8 cellular contexts compared by ENCODE assay signal in the genomic region with DNA sequence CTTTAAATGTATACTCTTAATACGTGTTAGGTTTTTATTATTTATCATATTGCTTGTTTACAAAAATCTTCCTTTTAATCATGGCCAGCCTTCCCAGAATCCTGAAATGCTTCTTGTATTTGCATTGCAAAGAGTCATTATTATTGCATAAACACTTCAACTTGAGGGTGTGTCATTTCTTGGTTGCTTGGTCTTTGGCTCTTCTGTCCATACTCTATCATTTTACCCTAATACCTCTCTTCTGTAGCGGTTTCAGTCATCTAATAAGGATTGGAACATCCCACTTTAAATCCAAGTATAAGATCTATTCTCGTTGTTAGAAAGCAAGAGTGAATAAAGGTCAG.
DNase-seq lines count a peak whose midpoint lies in the region; ATAC-seq and TF ChIP-seq lines count a peak whose summit lies in the region.

No MANE protein-coding gene starts in this region.

- intact Hi-C loops in OCI-LY7 (cut with micrococcal nuclease; ENCODE audit: unreplicated experiment) = loop anchor here (1.0 kb wide), 1 partner anchor 22 kb away; no protein-coding TSS in a partner anchor
- intact Hi-C loops in posterior cingulate gyrus (cut with DNase I) = loop anchor here (2.0 kb wide), 1 partner anchor 26 kb away; no protein-coding TSS in a partner anchor

- no peaks in the 10 kb centered on the region for H3K27me3 ChIP-seq in gastroesophageal sphincter

- H4K20me1 ChIP-seq in OCI-LY7 (ENCODE audit: insufficient read depth, low read length) = no peaks in the 10 kb centered on the region

- peak overlapping the region; percentile 76 for H3K27ac ChIP-seq in OCI-LY7 (ENCODE audit: low read depth, low read length, poor library complexity, severe bottlenecking)
- peak overlapping the region in 3 of 4 donors; percentile 40 to 69 (median 65) for H3K27ac ChIP-seq in gastroesophageal sphincter
- peak overlapping the region; percentile 77 for H3K27ac ChIP-seq in substantia nigra (ENCODE audit: low read depth, low read length, poor library complexity, severe bottlenecking)

- H3K9me3 ChIP-seq in OCI-LY7 (ENCODE audit: low read length) (no peaks in the 10 kb centered on the region), gastroesophageal sphincter (no peaks in the 10 kb centered on the region)

- no peaks in the 10 kb centered on the region for H3K36me3 ChIP-seq in OCI-LY7 (ENCODE audit: insufficient read depth, low read length)
- no peaks in the 10 kb centered on the region for H3K36me3 ChIP-seq in gastroesophageal sphincter

- peaks cover 39% of the 10 kb centered on the region for H3K79me2 ChIP-seq in OCI-LY7 (ENCODE audit: insufficient read depth, low read depth, low read length)

- no peak for TF ChIP-seq CTCF in OCI-LY7 (conservative IDR thresholded peaks at IDR 0.05; ENCODE audit: low read length)
- no peak for TF ChIP-seq CTCF in gastroesophageal sphincter (IDR thresholded peaks at IDR 0.05)

- CTCF ChIA-PET in OCI-LY7 (lab: Charles Lee; ENCODE audit: unreplicated experiment) = interaction anchor here (0.6 to 0.9 kb wide), 5 partner anchors 18 to 395 kb away, joined by 3 to 8 read pairs (median 5); no protein-coding TSS in a partner anchor

- peak overlapping the region; percentile 53 for H3K4me2 ChIP-seq in OCI-LY7 (ENCODE audit: low read length)

- no peak overlapping the region for H2AFZ ChIP-seq in OCI-LY7 (ENCODE audit: low read length)

- 22 to 29% methylated on average over 3 of the region's 3 CpGs for WGBS in gastroesophageal sphincter (ENCODE audit: low coverage in 1 of 2), 2 donors

- H3K4me3 ChIP-seq in OCI-LY7 (ENCODE audit: low read depth, low read length, poor library complexity, severe bottlenecking) = peak overlapping the region; percentile 74
- peak overlapping the region; percentile 32 to 50 for H3K4me3 ChIP-seq in gastroesophageal sphincter

- ATAC-seq in GM19328 (IDR thresholded peaks at IDR 0.05; ENCODE audit: unreplicated experiment) = peak; percentile 15
- ATAC-seq in gastroesophageal sphincter = peak; percentile 12
- ATAC-seq in GM21825 (IDR thresholded peaks at IDR 0.05; ENCODE audit: unreplicated experiment) = no peak

- POLR2A ChIA-PET in OCI-LY7 (lab: Charles Lee) = interaction anchor here (0.6 to 2.8 kb wide), 15 partner anchors 8 to 497 kb away, joined by 3 to 17 read pairs (median 5); no protein-coding TSS in a partner anchor

- no peak for TF ChIP-seq POLR2A in gastroesophageal sphincter (IDR thresholded peaks at IDR 0.05)

- no peak for DNase-seq in OCI-LY7 (ENCODE audit: low spot score)
- no peak for DNase-seq in substantia nigra (lab: John Stamatoyannopoulos, UW)
- DNase-seq in posterior cingulate gyrus = no peak
- no peak for DNase-seq in KG1 (lab: John Stamatoyannopoulos, UW)
- DNase-seq in COR-L47 (lab: John Stamatoyannopoulos, UW) = no peak

- peaks cover 32% of the 10 kb centered on the region for H3K4me1 ChIP-seq in OCI-LY7 (ENCODE audit: insufficient read depth, low read length, poor library complexity, severe bottlenecking)
- H3K4me1 ChIP-seq in gastroesophageal sphincter = peaks cover 0 to 24% (median 0%) of the 10 kb centered on the region in 3 donors

- TF ChIP-seq EP300 in gastroesophageal sphincter (IDR thresholded peaks at IDR 0.05) = no peak

- no peaks in the 10 kb centered on the region for H3K9me2 ChIP-seq in OCI-LY7 (ENCODE audit: insufficient read depth, low read length)

- no TSS peak for BruUV-seq in OCI-LY7 (replicated peaks; lab: Mats Ljungman, UMichigan)
